In the genomic region with DNA sequence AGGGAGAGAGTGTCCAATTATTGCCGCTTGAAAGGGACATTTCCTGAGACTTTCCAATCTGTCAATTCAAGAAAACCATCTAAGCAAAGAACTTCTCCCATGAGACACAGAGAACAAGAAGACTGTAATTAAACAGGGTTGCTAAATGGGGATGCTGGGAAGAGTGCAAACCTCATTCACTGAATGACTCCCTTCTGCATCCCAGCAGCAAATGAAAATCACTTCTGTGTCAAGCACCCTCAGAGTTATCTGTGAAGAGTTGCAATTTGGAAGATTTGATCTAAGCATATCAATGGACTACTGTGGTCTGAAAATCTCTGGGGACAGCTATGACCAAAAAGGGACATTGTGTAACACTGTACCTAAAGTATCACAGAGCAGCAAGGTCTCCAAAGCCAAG, we compare ENCODE assay signal across 16 cellular contexts. TPM values are rescaled to one million over a fixed set of nuclear protein-coding genes. Genes with fewer than 3 reads are reported as not detected.
A peak's percentile ranks its signal among the peaks of the same experiment; 100 is the strongest.
DNase-seq lines count a peak whose midpoint lies in the region; ATAC-seq and TF ChIP-seq lines count a peak whose summit lies in the region.
"Had no signal": no experiment of that assay in that cellular context is flagged by ENCODE, and none has a peak within 500 bp of the region (broad histone marks: within the 10 kb centered on the region; RNA-seq: fewer than 3 reads in every experiment).

No MANE protein-coding gene starts in this region.

- H3K9me3 Mint-ChIP-seq in activated T-cell treated with anti-CD3 and anti-CD28 coated beads, Interleukin-2, amount 50 U/mL, for 72 hours, result no peaks in the 10 kb centered on the region
- H3K9me3 Mint-ChIP-seq in nephron, result no peaks in the 10 kb centered on the region
- H3K9me3 Mint-ChIP-seq: CD14-positive monocyte; CD8-positive, alpha-beta memory T cell; H9; IgD-negative memory B cell had no signal

- peaks cover 36 to 44% (median 42%) of the 10 kb centered on the region in 4 donors for H3K36me3 ChIP-seq in esophagus muscularis mucosa

- ATAC-seq in activated T-cell treated with anti-CD3 and anti-CD28 coated beads, Interleukin-2, amount 50 U/mL, for 72 hours (replicated peaks in 1 of 2), result no peak
- no peak for ATAC-seq in T-helper 17 cell
- ATAC-seq: A549 had no signal

- intact Hi-C loops in esophagus muscularis mucosa (cut with DNase I), result no loop called here

- no peak for TF ChIP-seq POLR2A in esophagus muscularis mucosa (IDR thresholded peaks at IDR 0.05; ENCODE audit: low read depth)

- no peak overlapping the region for H3K27ac ChIP-seq in esophagus muscularis mucosa (replicated peaks in 1 of 4)
- H3K27ac ChIP-seq: A549 had no signal

- no peak for DNase-seq in activated T-cell treated with anti-CD3 and anti-CD28 coated beads, Interleukin-2, amount 50 U/mL, for 72 hours
- no peak for DNase-seq in activated T-cell treated with anti-CD3 and anti-CD28 coated beads, Interleukin-2, amount 50 U/mL, for 48 hours
- DNase-seq in T-helper 17 cell (no peak), NCI-H1930 (lab: John Stamatoyannopoulos, UW) (no peak), esophagus muscularis mucosa (ENCODE audit: extremely low spot score) (no peak), cerebellum (ENCODE audit: low spot score) (no peak)
- DNase-seq: Caco-2; CD8-positive, alpha-beta memory T cell; DND-41; GDM1; GOT3; H9 had no signal

- WGBS in esophagus muscularis mucosa, result 94% methylated on average over 1 of the region's 1 CpG

- H3K4me3 Mint-ChIP-seq in activated T-cell treated with anti-CD3 and anti-CD28 coated beads, Interleukin-2, amount 50 U/mL, for 72 hours, result no peak overlapping the region
- H3K4me3 Mint-ChIP-seq in T-helper 17 cell (no peak overlapping the region), nephron (peak overlapping the region; percentile 25 to 63 (median 57))
- H3K4me3 Mint-ChIP-seq: CD14-positive monocyte, H9 had no signal

- H3K9me3 ChIP-seq in T-helper 17 cell (ENCODE audit: control insufficient read depth, low read length, poor library complexity, severe bottlenecking) (no peaks in the 10 kb centered on the region), esophagus muscularis mucosa (no peaks in the 10 kb centered on the region)
- H3K9me3 ChIP-seq: A549, Caco-2 had no signal

- no peak for TF ChIP-seq EP300 in esophagus muscularis mucosa (IDR thresholded peaks at IDR 0.05)

- H3K4me1 Mint-ChIP-seq in activated T-cell treated with anti-CD3 and anti-CD28 coated beads, Interleukin-2, amount 50 U/mL, for 72 hours (ENCODE audit: low read depth), result peaks cover 18% of the 10 kb centered on the region
- H3K4me1 Mint-ChIP-seq in T-helper 17 cell (peaks cover 17% of the 10 kb centered on the region), nephron (peaks cover 20% of the 10 kb centered on the region)

- peaks cover 15 to 34% (median 27%) of the 10 kb centered on the region in 4 donors for H3K4me1 ChIP-seq in esophagus muscularis mucosa

- H3K4me3 ChIP-seq in esophagus muscularis mucosa, result no peak overlapping the region
- H3K4me3 ChIP-seq: A549 had no signal

- H3K27me3 ChIP-seq in esophagus muscularis mucosa, result no peaks in the 10 kb centered on the region

- peaks cover 8 to 18% of the 10 kb centered on the region in 2 donors for H3K36me3 Mint-ChIP-seq in activated T-cell treated with anti-CD3 and anti-CD28 coated beads, Interleukin-2, amount 50 U/mL, for 72 hours (ENCODE audit: insufficient read depth in 2 of 2)
- H3K36me3 Mint-ChIP-seq in T-helper 17 cell (ENCODE audit: low read depth) (peaks cover 6% of the 10 kb centered on the region), nephron (ENCODE audit: low read depth) (peaks cover 26% of the 10 kb centered on the region)

- TF ChIP-seq CTCF in nephron (IDR thresholded peaks at IDR 0.05; ENCODE audit: unreplicated experiment in 3 of 3) (no peak), esophagus muscularis mucosa (IDR thresholded peaks at IDR 0.05) (no peak)

- H3K27ac Mint-ChIP-seq in activated T-cell treated with anti-CD3 and anti-CD28 coated beads, Interleukin-2, amount 50 U/mL, for 72 hours, result peak overlapping the region; percentile 13
- peak overlapping the region; percentile 59 for H3K27ac Mint-ChIP-seq in T-helper 17 cell
- no peak overlapping the region for H3K27ac Mint-ChIP-seq in nephron
- H3K27ac Mint-ChIP-seq: H9 had no signal

- no peaks in the 10 kb centered on the region for H3K27me3 Mint-ChIP-seq in activated T-cell treated with anti-CD3 and anti-CD28 coated beads, Interleukin-2, amount 50 U/mL, for 72 hours (ENCODE audit: low read depth)
- H3K27me3 Mint-ChIP-seq in T-helper 17 cell (no peaks in the 10 kb centered on the region), nephron (ENCODE audit: low read depth) (no peaks in the 10 kb centered on the region)
- H3K27me3 Mint-ChIP-seq: CD8-positive, alpha-beta memory T cell; IgD-negative memory B cell had no signal

RNA-seq across cellular contexts. Expression of gene RFT1, which starts 3.6 kb away (rescaled TPM):
- 10 to 100 TPM; 26.6 to 29.9 TPM for total RNA-seq in activated T-cell treated with anti-CD3 and anti-CD28 coated beads, Interleukin-2, amount 50 U/mL, for 72 hours
- total RNA-seq in T-helper 17 cell (10 to 100 TPM; 11.9 to 12.2 TPM), esophagus muscularis mucosa (10 to 100 TPM in 1 of 4 donors, 1 to 10 TPM in 3; 6.8 to 10.3 (median 9.0) TPM), cerebellum (12.1 TPM)

RNA-seq across cellular contexts. Expression of gene PRKCD, which starts 34.4 kb away (rescaled TPM):
- total RNA-seq in activated T-cell treated with anti-CD3 and anti-CD28 coated beads, Interleukin-2, amount 50 U/mL, for 72 hours, result 10 to 100 TPM; 24.2 to 27.2 TPM
- total RNA-seq in T-helper 17 cell (10 to 100 TPM; 27.3 to 35.0 TPM), esophagus muscularis mucosa (10 to 100 TPM in 3 of 4 donors, 1 to 10 TPM in 1; 7.0 to 16.7 (median 12.4) TPM), cerebellum (0.73 TPM)

Comparison
In these comparisons a context has a peak if more than half of its experiments do, and no peak if none do; other contexts are left out.
1. H3K27ac Mint-ChIP-seq: peak in activated T-cell treated with anti-CD3 and anti-CD28 coated beads, Interleukin-2, amount 50 U/mL, for 72 hours (single experiment) and T-helper 17 cell (single experiment); none in nephron (0 of 3).
2. H3K4me3 Mint-ChIP-seq: peak in nephron (3 of 3); none in activated T-cell treated with anti-CD3 and anti-CD28 coated beads, Interleukin-2, amount 50 U/mL, for 72 hours (0 of 2) and T-helper 17 cell (single experiment).